7 cellular contexts compared by ENCODE assay signal in genomic region chr20:59939879-59940128, GRCh38. TPM values are rescaled to one million over a fixed set of nuclear protein-coding genes. Genes with fewer than 3 reads are reported as not detected.
DNase-seq lines count a peak whose midpoint lies in the region; ATAC-seq and TF ChIP-seq lines count a peak whose summit lies in the region.

No MANE protein-coding gene starts in this region.

- DNase-seq in SJCRH30 (no peak), fibroblast of mammary gland (ENCODE audit: low read depth) (no peak), COLO829 (ENCODE audit: low spot score) (no peak)
- no peak for DNase-seq in stimulated activated naive CD4-positive, alpha-beta T cell treated with Interleukin-2 at 50 U/mL for 16 hours (lab: John Stamatoyannopoulos, UW)

- H3K4me1 ChIP-seq in SJCRH30 (peaks cover 15% of the 10 kb centered on the region; the same call in 1 of the 2 replicates), parathyroid adenoma (peaks cover 5% of the 10 kb centered on the region)

- H3K27ac ChIP-seq in SJCRH30: peak overlapping the region; percentile 5; the same call in 1 of the 2 replicates
- H3K27ac ChIP-seq in parathyroid adenoma: peak overlapping the region; percentile 99

- H3K27me3 ChIP-seq in SJCRH30: no peaks in the 10 kb centered on the region
- no peaks in the 10 kb centered on the region for H3K27me3 ChIP-seq in parathyroid adenoma (ENCODE audit: control insufficient read depth, insufficient read depth, low read length)

- H3K9ac ChIP-seq in parathyroid adenoma: no peak overlapping the region

- H2AFZ ChIP-seq in parathyroid adenoma: peak overlapping the region; percentile 85

- H3K79me2 ChIP-seq in parathyroid adenoma: peaks cover 8% of the 10 kb centered on the region

- TF ChIP-seq CTCF in fibroblast of mammary gland (conservative IDR thresholded peaks at IDR 0.05; ENCODE audit: control insufficient read depth, insufficient read depth, low read depth, low read length) (no peak), parathyroid adenoma (IDR thresholded peaks at IDR 0.05) (no peak)

- no peaks in the 10 kb centered on the region for H3K9me3 ChIP-seq in SJCRH30 (replicated peaks)
- H3K9me3 ChIP-seq in parathyroid adenoma (ENCODE audit: control insufficient read depth, low read length): no peaks in the 10 kb centered on the region

- H3K4me3 ChIP-seq in SJCRH30 (peak overlapping the region; percentile 68), fibroblast of mammary gland (ENCODE audit: control insufficient read depth, low read depth, low read length) (peak overlapping the region; percentile 69), parathyroid adenoma (ENCODE audit: low read depth, low read length) (peak overlapping the region; percentile 67)

- peaks cover 21% of the 10 kb centered on the region for H3K36me3 ChIP-seq in SJCRH30
- H3K36me3 ChIP-seq in parathyroid adenoma (ENCODE audit: control insufficient read depth, insufficient read depth, low read length): no peaks in the 10 kb centered on the region

- peak overlapping the region; percentile 79 for H3K4me2 ChIP-seq in parathyroid adenoma (ENCODE audit: low read length)

- ATAC-seq in GM18873 (IDR thresholded peaks at IDR 0.05; ENCODE audit: low FRiP score, unreplicated experiment) (peak; percentile 23), HG02798 (IDR thresholded peaks at IDR 0.05; ENCODE audit: poor library complexity, unreplicated experiment) (peak; percentile 26)

RNA-seq across cellular contexts. Expression of gene PPP1R3D, which starts 0.3 kb away (rescaled TPM):
- total RNA-seq in SJCRH30 (2014; rRNA removed; shearing (Covaris generic)): 4.4 and 4.7 TPM in 2 replicates

RNA-seq across cellular contexts. Expression of gene FAM217B, which starts 0.4 kb away (rescaled TPM):
- 24.2 and 24.7 TPM in 2 replicates for total RNA-seq in SJCRH30 (2014; rRNA removed; shearing (Covaris generic))

RNA-seq across cellular contexts. Expression of gene SYCP2, which starts 6.4 kb away (rescaled TPM):
- total RNA-seq in SJCRH30 (2014; rRNA removed; shearing (Covaris generic)): 0.75 TPM in 1 of 2 replicates, not detected in the other

RNA-seq across cellular contexts. Expression of gene CDH26, which starts 18.4 kb away (rescaled TPM):
- 0.18 and 0.32 TPM in 2 replicates for total RNA-seq in SJCRH30 (2014; rRNA removed; shearing (Covaris generic))
